1 cellular context compared by ENCODE assay signal in genomic region chr9:4333231-4333740, GRCh38.
A peak's percentile ranks its signal among the peaks of the same experiment; 100 is the strongest.
TF ChIP-seq lines count a peak whose summit lies in the region.

No MANE protein-coding gene starts in this region.

TF ChIP-seq in HepG2, 621 proteins besides CTCF, POLR2A, EP300 and RAD21:
- TF ChIP-seq HNRNPK (IDR thresholded peaks at IDR 0.05; ENCODE audit: low read depth, low read length, poor library complexity, severe bottlenecking) (peak; percentile 90), TFAP4 (IDR thresholded peaks at IDR 0.05; ENCODE audit: borderline replicate concordance, low read depth) (no peak), ZNF761 (CRISPR knock-in tag; conservative IDR thresholded peaks at IDR 0.05) (no peak), HNF1B (CRISPR knock-in tag; IDR thresholded peaks at IDR 0.05) (no peak), NBN (conservative IDR thresholded peaks at IDR 0.05) (no peak)
